Comparison of ENCODE assay signal across 8 cellular contexts in the genomic region with DNA sequence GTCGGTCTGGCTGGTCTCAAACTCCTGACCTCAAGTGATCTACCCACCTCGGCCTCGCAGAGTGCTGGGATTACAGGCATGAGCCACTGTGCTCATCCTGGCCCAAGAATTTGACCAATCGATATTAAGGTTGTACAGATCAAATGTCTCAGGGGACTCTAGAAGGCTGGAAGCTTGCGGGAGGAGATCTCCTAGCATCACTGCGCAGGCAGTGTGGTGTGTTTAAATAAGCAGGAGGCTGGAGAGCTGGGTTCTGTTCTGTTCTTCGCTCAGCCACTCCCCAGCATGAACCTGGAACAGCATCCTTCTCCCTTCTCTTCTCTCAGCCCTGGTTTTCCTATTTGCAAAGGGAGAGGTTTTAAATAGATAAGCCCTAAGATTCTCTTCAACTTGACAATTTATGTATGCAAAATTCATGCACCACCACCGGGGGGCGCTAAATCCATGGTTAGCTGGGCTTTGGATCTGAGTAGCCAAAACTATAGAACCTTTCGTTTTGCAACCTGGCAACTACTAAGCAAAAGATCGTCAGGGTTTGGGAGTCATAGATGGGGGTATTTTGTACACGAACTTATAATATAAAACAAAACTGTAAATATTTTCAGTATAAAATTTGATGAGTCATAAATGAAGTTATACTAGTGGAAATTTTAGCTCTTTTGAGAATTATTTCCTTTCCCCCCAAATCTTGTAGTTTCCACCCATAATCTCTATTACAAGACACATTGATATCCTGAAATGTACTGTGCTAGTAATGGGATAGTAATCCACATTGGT.
DNase-seq lines count a peak whose midpoint lies in the region; ATAC-seq and TF ChIP-seq lines count a peak whose summit lies in the region.

No MANE protein-coding gene starts in this region.

- H3K27me3 Mint-ChIP-seq in activated CD4-positive, alpha-beta memory T cell treated with anti-CD3 and anti-CD28 coated beads for 36 hours: no peaks in the 10 kb centered on the region

- CTCF ChIA-PET in activated CD4-positive, alpha-beta memory T cell treated with anti-CD3 and anti-CD28 coated beads for 36 hours (lab: Charles Lee): interaction anchor here (0.6 to 5.0 kb wide), 29 partner anchors 9 to 816 kb away, joined by 3 to 69 read pairs (median 3); a partner anchor contains a TSS

- intact Hi-C loops in activated CD4-positive, alpha-beta memory T cell treated with anti-CD3 and anti-CD28 coated beads for 36 hours (cut with micrococcal nuclease): loop anchor here (1.0 to 5.0 kb wide), 5 partner anchors 59 to 789 kb away; no protein-coding TSS in a partner anchor

- no peaks in the 10 kb centered on the region for H3K4me1 ChIP-seq in lung (ENCODE audit: control insufficient read depth in 2 of 2, insufficient read depth in 2 of 2, low read length in 2 of 2)

- no peak overlapping the region for H3K4me3 ChIP-seq in lung

- DNase-seq in DMS114 treated with DMSO at 0.1 percent for 48 hours (lab: John Stamatoyannopoulos, UW; ENCODE audit: unreplicated experiment) (peak; percentile 26), NCI-H82 (lab: John Stamatoyannopoulos, UW) (peak; percentile 80), lung (ENCODE audit: low spot score) (peak; percentile 77), NCI-H128 (lab: John Stamatoyannopoulos, UW; ENCODE audit: unreplicated experiment) (no peak)
- peak; percentile 90 for DNase-seq in activated CD4-positive, alpha-beta memory T cell treated with anti-CD3 and anti-CD28 coated beads for 36 hours
- DNase-seq in effector CD4-positive, alpha-beta T cell: peak; percentile 68
- peak; percentile 59 to 82 (median 81) for DNase-seq in stimulated activated CD4-positive, alpha-beta T cell treated with anti-CD3 and anti-CD28 coated beads, TNF-alpha, amount 100 ng/mL, for 48 hours (ENCODE audit: low read depth in 3 of 3)

- H3K27ac ChIP-seq in lung (ENCODE audit: low read depth in 1 of 2, low read length in 1 of 2): no peak overlapping the region

- 52 to 56% methylated on average over 12 of the region's 12 CpGs for WGBS in lung, 2 donors

- ATAC-seq in HG03095 (IDR thresholded peaks at IDR 0.05; ENCODE audit: unreplicated experiment) (peak; percentile 49), lung (ENCODE audit: insufficient read depth, low FRiP score) (no peak)

- POLR2A ChIA-PET in activated CD4-positive, alpha-beta memory T cell treated with anti-CD3 and anti-CD28 coated beads for 36 hours (lab: Charles Lee): no interaction called here

- no peaks in the 10 kb centered on the region for H3K27me3 ChIP-seq in lung (ENCODE audit: control insufficient read depth, insufficient read depth)

- H3K9me3 ChIP-seq in lung (ENCODE audit: control insufficient read depth in 2 of 2, insufficient read depth in 1 of 2, low read length in 1 of 2): no peaks in the 10 kb centered on the region

- peaks cover 5% of the 10 kb centered on the region for H3K4me1 Mint-ChIP-seq in activated CD4-positive, alpha-beta memory T cell treated with anti-CD3 and anti-CD28 coated beads for 36 hours (ENCODE audit: low read depth)

- no peak overlapping the region for H3K27ac Mint-ChIP-seq in activated CD4-positive, alpha-beta memory T cell treated with anti-CD3 and anti-CD28 coated beads for 36 hours

- H3K9me3 Mint-ChIP-seq in activated CD4-positive, alpha-beta memory T cell treated with anti-CD3 and anti-CD28 coated beads for 36 hours: no peaks in the 10 kb centered on the region

- H3K36me3 ChIP-seq in lung (ENCODE audit: control insufficient read depth in 2 of 2, insufficient read depth in 2 of 2, low read length in 2 of 2): no peaks in the 10 kb centered on the region

- no peak overlapping the region for H3K4me3 Mint-ChIP-seq in activated CD4-positive, alpha-beta memory T cell treated with anti-CD3 and anti-CD28 coated beads for 36 hours

- no peaks in the 10 kb centered on the region for H3K36me3 Mint-ChIP-seq in activated CD4-positive, alpha-beta memory T cell treated with anti-CD3 and anti-CD28 coated beads for 36 hours

- TF ChIP-seq CTCF in lung (IDR thresholded peaks at IDR 0.05; ENCODE audit: control extremely low read depth, extremely low read depth): peak; percentile 79
